Comparison of ENCODE assay signal across 27 cellular contexts in genomic region chr9:114454652-114455051, GRCh38.
"Had no signal": no experiment of that assay in that cellular context is flagged by ENCODE, and none has a peak within 500 bp of the region (broad histone marks: within the 10 kb centered on the region; RNA-seq: fewer than 3 reads in every experiment).

No MANE protein-coding gene starts in this region.

- DNase-seq: activated CD4-positive, alpha-beta memory T cell treated with anti-CD3 and anti-CD28 coated beads for 36 hours; activated CD4-positive, alpha-beta T cell treated with anti-CD3 and anti-CD28 coated beads for 1 hour; activated CD4-positive, alpha-beta T cell treated with anti-CD3 and anti-CD28 coated beads, Interleukin-2, amount 10 ng/mL, durations not matched to agents 7 days and 5 days; activated gamma-delta T cell; activated naive CD4-positive, alpha-beta T cell treated with anti-CD3 and anti-CD28 coated beads for 36 hours; activated T-cell treated with anti-CD3 and anti-CD28 coated beads for 4 hours; activated T-cell treated with anti-CD3 and anti-CD28 coated beads, Interleukin-2, amount 50 U/mL, for 48 hours; amygdala; MG63; NCI-H1436; NCI-H187; NCI-H2171; NCI-H2227 treated with DMSO at 0.1 percent for 48 hours; NCI-H446 treated with DMSO at 0.1 percent for 48 hours; NCI-H524 treated with DMSO at 0.1 percent for 48 hours; NCI-H82; PC-3; SHP77; T-helper 9 cell had no signal

- H3K4me3 ChIP-seq: MG63 had no signal

- H3K4me3 Mint-ChIP-seq: activated CD4-positive, alpha-beta memory T cell treated with anti-CD3 and anti-CD28 coated beads for 36 hours; activated CD4-positive, alpha-beta T cell treated with anti-CD3 and anti-CD28 coated beads, Interleukin-2, amount 10 ng/mL, durations not matched to agents 7 days and 5 days; activated naive CD4-positive, alpha-beta T cell treated with anti-CD3 and anti-CD28 coated beads for 36 hours; activated naive CD8-positive, alpha-beta T cell; activated T-helper 17 cell treated with anti-CD3 and anti-CD28 coated beads, Interleukin-2, amount 50 U/mL, for 72 hours; brain; central memory CD8-positive, alpha-beta T cell; T-helper 1 cell treated with Interleukin-12 subunit alpha and Interleukin-12 subunit beta and Interleukin-4 antibody, amounts not matched to agents 30 μg/mL and 1 μg/mL, for 36 hours; WTC11 had no signal

- H3K27me3 Mint-ChIP-seq: activated CD4-positive, alpha-beta memory T cell treated with anti-CD3 and anti-CD28 coated beads for 36 hours; activated CD4-positive, alpha-beta T cell treated with anti-CD3 and anti-CD28 coated beads, Interleukin-2, amount 10 ng/mL, durations not matched to agents 7 days and 5 days; activated naive CD8-positive, alpha-beta T cell had no signal

- H3K9me3 ChIP-seq: MG63 had no signal

- H3K27ac Mint-ChIP-seq: activated CD4-positive, alpha-beta memory T cell treated with anti-CD3 and anti-CD28 coated beads for 36 hours; activated CD4-positive, alpha-beta T cell treated with anti-CD3 and anti-CD28 coated beads, Interleukin-2, amount 10 ng/mL, durations not matched to agents 7 days and 5 days; activated naive CD4-positive, alpha-beta T cell treated with anti-CD3 and anti-CD28 coated beads for 36 hours; activated naive CD8-positive, alpha-beta T cell; activated T-helper 17 cell treated with anti-CD3 and anti-CD28 coated beads, Interleukin-2, amount 50 U/mL, for 72 hours; T-helper 1 cell treated with Interleukin-12 subunit alpha and Interleukin-12 subunit beta and Interleukin-4 antibody, amounts not matched to agents 30 μg/mL and 1 μg/mL, for 36 hours; WTC11 had no signal

- FAIRE-seq: astrocyte, RCC 7860 had no signal

- ATAC-seq: activated T-helper 17 cell treated with anti-CD3 and anti-CD28 coated beads, Interleukin-2, amount 50 U/mL, for 72 hours; PC-3; WTC11 had no signal

- H3K36me3 ChIP-seq: MG63 had no signal

- H3K27me3 ChIP-seq: MG63 had no signal

- H3K36me3 Mint-ChIP-seq: activated CD4-positive, alpha-beta memory T cell treated with anti-CD3 and anti-CD28 coated beads for 36 hours; WTC11 had no signal
